In genomic region chr20:5000263-5001173, GRCh38 we compare ENCODE assay signal across 1 cellular context.
TF ChIP-seq lines count a peak whose summit lies in the region.

No MANE protein-coding gene starts in this region.

TF ChIP-seq in WTC11, 78 proteins besides CTCF, POLR2A, EP300 and RAD21 (continued from another document):
- no peak for TF ChIP-seq GTF2I (CRISPR knock-in tag; conservative IDR thresholded peaks at IDR 0.05)
